9 cellular contexts compared by ENCODE assay signal in the genomic region with DNA sequence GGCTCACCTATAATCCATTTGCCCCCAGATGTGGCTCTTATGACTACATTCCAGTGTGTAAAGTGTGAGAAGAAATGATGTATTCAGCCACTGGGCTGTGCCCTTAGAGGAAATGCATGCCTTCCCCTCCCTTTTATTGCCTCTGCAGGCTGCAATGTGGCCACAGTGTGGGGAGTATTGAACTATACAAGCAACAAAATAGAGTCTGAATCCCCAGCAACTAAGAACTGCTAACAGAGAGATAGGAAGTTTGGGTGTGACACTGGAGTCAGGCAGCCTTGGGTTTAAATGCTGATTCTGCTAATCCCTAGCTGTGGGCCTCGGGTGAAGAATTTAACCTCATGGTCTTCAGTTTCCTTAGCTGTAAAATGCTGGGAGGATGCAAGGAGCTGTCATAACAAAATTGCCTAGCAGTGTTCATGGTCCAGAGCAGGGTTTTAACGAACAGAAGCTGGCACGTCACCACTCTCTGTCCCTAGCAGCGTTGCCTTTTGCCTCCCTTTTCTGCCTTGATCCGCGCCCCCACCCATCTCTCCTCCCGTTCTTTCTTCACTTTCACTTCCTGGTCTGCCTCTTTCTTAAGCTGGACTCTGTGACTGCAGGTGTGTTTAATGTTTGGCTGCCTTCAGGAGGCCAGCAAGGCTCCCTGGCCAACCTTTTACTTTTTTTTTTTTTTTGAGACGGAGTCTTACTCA. TPM values are rescaled to one million over a fixed set of nuclear protein-coding genes. Genes with fewer than 3 reads are reported as not detected.
DNase-seq lines count a peak whose midpoint lies in the region; ATAC-seq and TF ChIP-seq lines count a peak whose summit lies in the region.
"Had no signal": no experiment of that assay in that cellular context is flagged by ENCODE, and none has a peak within 500 bp of the region (broad histone marks: within the 10 kb centered on the region; RNA-seq: fewer than 3 reads in every experiment).

No MANE protein-coding gene starts in this region.

- H3K36me3 Mint-ChIP-seq in activated T-helper 2 cell treated with anti-CD3 and anti-CD28 coated beads, Interferon-gamma antibody, Interleukin-2, Interleukin-4, amounts not matched to agents 10 μg/mL and 5 μg/mL and 100 μg/mL, durations not matched to agents 14 hours and 24 hours and 36 hours (ENCODE audit: low read depth): no peaks in the 10 kb centered on the region
- H3K36me3 Mint-ChIP-seq in naive B cell: peaks cover 0 to 7% of the 10 kb centered on the region in 2 donors

- peak overlapping the region; percentile 47 for H3K4me3 Mint-ChIP-seq in activated T-helper 2 cell treated with anti-CD3 and anti-CD28 coated beads, Interferon-gamma antibody, Interleukin-2, Interleukin-4, amounts not matched to agents 10 μg/mL and 5 μg/mL and 100 μg/mL, durations not matched to agents 14 hours and 24 hours and 36 hours (ENCODE audit: low read depth)
- peak overlapping the region; percentile 6 to 92 (median 76) for H3K4me3 Mint-ChIP-seq in naive B cell

- no peaks in the 10 kb centered on the region for H3K79me2 ChIP-seq in Karpas-422 (ENCODE audit: low read length)

- no peaks in the 10 kb centered on the region for H3K36me3 ChIP-seq in Karpas-422 (ENCODE audit: insufficient read depth, low read length)
- H3K36me3 ChIP-seq: gastrocnemius medialis had no signal

- H3K9me3 ChIP-seq in Karpas-422 (ENCODE audit: low read length): no peaks in the 10 kb centered on the region
- H3K9me3 ChIP-seq: gastrocnemius medialis had no signal

- H3K4me1 ChIP-seq in Karpas-422 (ENCODE audit: low read length): peaks cover 38% of the 10 kb centered on the region
- H3K4me1 ChIP-seq: gastrocnemius medialis had no signal

- H3K9ac ChIP-seq in Karpas-422 (ENCODE audit: low read length): peak overlapping the region; percentile 81

- H2AFZ ChIP-seq in Karpas-422 (ENCODE audit: low read length): peak overlapping the region; percentile 90

- intact Hi-C loops in activated T-helper 2 cell treated with anti-CD3 and anti-CD28 coated beads, Interferon-gamma antibody, Interleukin-2, Interleukin-4, amounts not matched to agents 10 μg/mL and 5 μg/mL and 100 μg/mL, durations not matched to agents 14 hours and 24 hours and 36 hours (cut with micrococcal nuclease): no loop called here

- no peaks in the 10 kb centered on the region for H3K27me3 Mint-ChIP-seq in activated T-helper 2 cell treated with anti-CD3 and anti-CD28 coated beads, Interferon-gamma antibody, Interleukin-2, Interleukin-4, amounts not matched to agents 10 μg/mL and 5 μg/mL and 100 μg/mL, durations not matched to agents 14 hours and 24 hours and 36 hours (ENCODE audit: low read depth)
- no peaks in the 10 kb centered on the region for H3K27me3 Mint-ChIP-seq in naive B cell

- H3K9me3 Mint-ChIP-seq in activated T-helper 2 cell treated with anti-CD3 and anti-CD28 coated beads, Interferon-gamma antibody, Interleukin-2, Interleukin-4, amounts not matched to agents 10 μg/mL and 5 μg/mL and 100 μg/mL, durations not matched to agents 14 hours and 24 hours and 36 hours: no peaks in the 10 kb centered on the region
- H3K9me3 Mint-ChIP-seq in naive B cell: peaks cover 0 to 8% (median 3%) of the 10 kb centered on the region in 7 donors

- H3K4me1 Mint-ChIP-seq in activated T-helper 2 cell treated with anti-CD3 and anti-CD28 coated beads, Interferon-gamma antibody, Interleukin-2, Interleukin-4, amounts not matched to agents 10 μg/mL and 5 μg/mL and 100 μg/mL, durations not matched to agents 14 hours and 24 hours and 36 hours (ENCODE audit: low read depth): peaks cover 44% of the 10 kb centered on the region
- peaks cover 27 to 47% (median 42%) of the 10 kb centered on the region in 3 donors for H3K4me1 Mint-ChIP-seq in naive B cell

- no peaks in the 10 kb centered on the region for H4K20me1 ChIP-seq in Karpas-422 (ENCODE audit: insufficient read depth, low read depth, low read length)

- DNase-seq in GM10248 (ENCODE audit: extremely low spot score): peak; percentile 24
- peak; percentile 91 for DNase-seq in Karpas-422
- no peak for DNase-seq in activated T-helper 2 cell treated with anti-CD3 and anti-CD28 coated beads, Interferon-gamma antibody, Interleukin-2, Interleukin-4, amounts not matched to agents 10 μg/mL and 5 μg/mL and 100 μg/mL, durations not matched to agents 14 hours and 24 hours and 36 hours (ENCODE audit: low spot score)
- DNase-seq in naive B cell: peak; percentile 58
- no peak for DNase-seq in NCI-H146 treated with DMSO at 0.1 percent for 48 hours (lab: John Stamatoyannopoulos, UW; ENCODE audit: unreplicated experiment)
- DNase-seq in NCI-H345 treated with DMSO at 0.1 percent for 48 hours (lab: John Stamatoyannopoulos, UW; ENCODE audit: unreplicated experiment): no peak
- no peak for DNase-seq in RKO (ENCODE audit: low spot score)
- DNase-seq: gastrocnemius medialis had no signal

- POLR2A ChIA-PET in GM10248 (lab: Yijun Ruan, JAX): no interaction called here

- CTCF ChIA-PET in GM10248 (lab: Yijun Ruan, JAX): no interaction called here

- no peak for TF ChIP-seq CTCF in GM10248 (IDR thresholded peaks at IDR 0.05; ENCODE audit: control extremely low read depth, extremely low read depth, low read depth, missing control alignments)

- ATAC-seq in naive B cell (ENCODE audit: low read depth in 2 of 2) (peak; percentile 84 to 87), GM18858 (IDR thresholded peaks at IDR 0.05; ENCODE audit: unreplicated experiment) (no peak)
- ATAC-seq: gastrocnemius medialis had no signal

- H3K9me2 ChIP-seq in Karpas-422 (replicated peaks; ENCODE audit: insufficient read depth, low read length): no peaks in the 10 kb centered on the region

- peak overlapping the region; percentile 87 for H3K27ac Mint-ChIP-seq in activated T-helper 2 cell treated with anti-CD3 and anti-CD28 coated beads, Interferon-gamma antibody, Interleukin-2, Interleukin-4, amounts not matched to agents 10 μg/mL and 5 μg/mL and 100 μg/mL, durations not matched to agents 14 hours and 24 hours and 36 hours
- peak overlapping the region; percentile 13 to 96 (median 90) for H3K27ac Mint-ChIP-seq in naive B cell

- peak overlapping the region; percentile 99 for H3K27ac ChIP-seq in Karpas-422 (ENCODE audit: low read length)
- H3K27ac ChIP-seq: gastrocnemius medialis had no signal

- H3K4me2 ChIP-seq in Karpas-422 (ENCODE audit: low read depth, low read length, poor library complexity, severe bottlenecking): peak overlapping the region; percentile 91

- no peaks in the 10 kb centered on the region for H3K27me3 ChIP-seq in Karpas-422 (ENCODE audit: low read length)
- H3K27me3 ChIP-seq: gastrocnemius medialis had no signal

- H3K4me3 ChIP-seq in Karpas-422 (ENCODE audit: low read length): peak overlapping the region; percentile 67; the same call in 1 of the 2 replicates
- H3K4me3 ChIP-seq: gastrocnemius medialis had no signal

RNA-seq across cellular contexts. Expression of a gene that starts 50.4 kb away (rescaled TPM):
- total RNA-seq in Karpas-422 (2014; rRNA removed; shearing (Covaris generic); ENCODE audit: low replicate concordance): 144 and 170 TPM in 2 replicates
- total RNA-seq in activated T-helper 2 cell treated with anti-CD3 and anti-CD28 coated beads, Interferon-gamma antibody, Interleukin-2, Interleukin-4, amounts not matched to agents 10 μg/mL and 5 μg/mL and 100 μg/mL, durations not matched to agents 14 hours and 24 hours and 36 hours: 247 and 255 TPM in 2 replicates
- polyA plus RNA-seq in naive B cell (ENCODE audit: low read depth in 6 of 6): 10 to 100 TPM; 24.2 to 59.9 (median 30.2) TPM

Comparison
In these comparisons a context has a peak if more than half of its experiments do, and no peak if none do; other contexts are left out.
1. DNase-seq: peak in GM10248 (single experiment), Karpas-422 (single experiment) and naive B cell (single experiment); none in activated T-helper 2 cell treated with anti-CD3 and anti-CD28 coated beads, Interferon-gamma antibody, Interleukin-2, Interleukin-4, amounts not matched to agents 10 μg/mL and 5 μg/mL and 100 μg/mL, durations not matched to agents 14 hours and 24 hours and 36 hours (single experiment), NCI-H146 treated with DMSO at 0.1 percent for 48 hours (single experiment), NCI-H345 treated with DMSO at 0.1 percent for 48 hours (single experiment) and RKO (single experiment).